10 cellular contexts compared by ENCODE assay signal in genomic region chr9:6197330-6197729, GRCh38. TPM values are rescaled to one million over a fixed set of nuclear protein-coding genes. Genes with fewer than 3 reads are reported as not detected.
A peak's percentile ranks its signal among the peaks of the same experiment; 100 is the strongest.
DNase-seq lines count a peak whose midpoint lies in the region; ATAC-seq and TF ChIP-seq lines count a peak whose summit lies in the region.
"Had no signal": no experiment of that assay in that cellular context is flagged by ENCODE, and none has a peak within 500 bp of the region (broad histone marks: within the 10 kb centered on the region; RNA-seq: fewer than 3 reads in every experiment).

No MANE protein-coding gene starts in this region.

- no peak overlapping the region for H3K18ac ChIP-seq in trophoblast cell (ENCODE audit: low read length)

- H3K27ac ChIP-seq in KMS-11 (no peak overlapping the region), dorsolateral prefrontal cortex (no peak overlapping the region), lung (ENCODE audit: low read depth in 1 of 2, low read length in 1 of 2) (no peak overlapping the region), trophoblast cell (ENCODE audit: low read depth, low read length) (no peak overlapping the region)
- H3K27ac ChIP-seq: SJCRH30 had no signal

- no peaks in the 10 kb centered on the region for H3K27me3 ChIP-seq in BJ (ENCODE audit: control insufficient read depth, insufficient read depth, low read length)
- H3K27me3 ChIP-seq in KMS-11 (ENCODE audit: insufficient read depth, low read depth): no peaks in the 10 kb centered on the region
- no peaks in the 10 kb centered on the region for H3K27me3 ChIP-seq in dorsolateral prefrontal cortex
- H3K27me3 ChIP-seq in lung (ENCODE audit: control insufficient read depth, insufficient read depth): no peaks in the 10 kb centered on the region
- no peaks in the 10 kb centered on the region for H3K27me3 ChIP-seq in trophoblast cell (ENCODE audit: insufficient read depth, low read length)
- H3K27me3 ChIP-seq: SJCRH30 had no signal

- H3K9ac ChIP-seq in KMS-11: no peak overlapping the region
- H3K9ac ChIP-seq in trophoblast cell (ENCODE audit: low read length): no peak overlapping the region

- H2AFZ ChIP-seq in KMS-11 (ENCODE audit: low read depth) (no peak overlapping the region), trophoblast cell (ENCODE audit: insufficient read depth, low read length, poor library complexity) (no peak overlapping the region)

- H3K9me3 ChIP-seq in lung (ENCODE audit: control insufficient read depth in 2 of 2, insufficient read depth in 1 of 2, low read length in 1 of 2) (no peaks in the 10 kb centered on the region), trophoblast cell (ENCODE audit: insufficient read depth, low read depth, low read length) (no peaks in the 10 kb centered on the region)
- H3K9me3 ChIP-seq: SJCRH30 had no signal

- no peak for DNase-seq in BJ (ENCODE audit: low read depth)
- DNase-seq in dorsolateral prefrontal cortex: no peak
- no peak for DNase-seq in lung (ENCODE audit: low spot score)
- no peak for DNase-seq in trophoblast cell
- no peak for DNase-seq in SHP77 (lab: John Stamatoyannopoulos, UW)
- no peak for DNase-seq in GM10248 (ENCODE audit: extremely low spot score)
- DNase-seq: activated naive CD8-positive, alpha-beta T cell treated with anti-CD3 and anti-CD28 coated beads, Interleukin-2, amount 10 ng/mL, durations not matched to agents 7 days and 5 days had no signal

- H3K4me2 ChIP-seq in KMS-11 (no peak overlapping the region), trophoblast cell (ENCODE audit: low read length) (no peak overlapping the region)

- 58 to 68% methylated on average over 3 of the region's 3 CpGs for WGBS in lung, 2 donors
- no CpG with 5 or more reads among the region's 3 CpGs for WGBS in trophoblast cell (ENCODE audit: extremely low coverage, insufficient coverage, insufficient read length)

- H3K4me1 ChIP-seq in KMS-11 (ENCODE audit: low read depth, poor library complexity, severe bottlenecking) (no peaks in the 10 kb centered on the region), lung (ENCODE audit: control insufficient read depth in 2 of 2, insufficient read depth in 2 of 2, low read length in 2 of 2) (peaks cover 0 to 2% of the 10 kb centered on the region in 2 donors), trophoblast cell (ENCODE audit: control insufficient read depth in 1 of 2, insufficient read depth in 2 of 2, low read length in 2 of 2) (peaks cover 0 to 2% of the 10 kb centered on the region in 2 experiments)
- H3K4me1 ChIP-seq: SJCRH30 had no signal

- H3K23ac ChIP-seq in trophoblast cell (ENCODE audit: low read length): no peak overlapping the region

- no peaks in the 10 kb centered on the region for H4K20me1 ChIP-seq in KMS-11 (ENCODE audit: insufficient read depth)

- H3K36me3 ChIP-seq in BJ (ENCODE audit: control insufficient read depth, insufficient read depth, low read length) (no peaks in the 10 kb centered on the region), KMS-11 (ENCODE audit: insufficient read depth) (no peaks in the 10 kb centered on the region), lung (ENCODE audit: control insufficient read depth in 2 of 2, insufficient read depth in 2 of 2, low read length in 2 of 2) (no peaks in the 10 kb centered on the region), trophoblast cell (ENCODE audit: control insufficient read depth in 1 of 2, insufficient read depth in 2 of 2, low read length in 2 of 2) (no peaks in the 10 kb centered on the region)
- H3K36me3 ChIP-seq: SJCRH30 had no signal

- H2AK5ac ChIP-seq in trophoblast cell (ENCODE audit: low read length): no peak overlapping the region

- ATAC-seq in lung (ENCODE audit: insufficient read depth, low FRiP score): no peak
- ATAC-seq in GM18517 (IDR thresholded peaks at IDR 0.05; ENCODE audit: unreplicated experiment): no peak

- H4K91ac ChIP-seq in trophoblast cell (ENCODE audit: low read depth, low read length): no peak overlapping the region

- H3K79me2 ChIP-seq in KMS-11 (ENCODE audit: insufficient read depth, low read depth) (no peaks in the 10 kb centered on the region), trophoblast cell (ENCODE audit: control insufficient read depth, insufficient read depth, low read length, poor library complexity) (no peaks in the 10 kb centered on the region)

- no peak overlapping the region for H2BK12ac ChIP-seq in trophoblast cell (ENCODE audit: low read length)

- CTCF ChIA-PET in BJ (lab: Yijun Ruan, JAX): interaction anchor here (1.9 kb wide), 1 partner anchor 109 kb away, joined by 6 read pairs; no protein-coding TSS in a partner anchor
- CTCF ChIA-PET in GM10248 (lab: Yijun Ruan, JAX): interaction anchor here (0.8 to 2.4 kb wide), 3 partner anchors 10 to 109 kb away, joined by 6 to 9 read pairs (median 7); no protein-coding TSS in a partner anchor

- H4K12ac ChIP-seq in trophoblast cell (ENCODE audit: low read depth, low read length): no peak overlapping the region

- H4K8ac ChIP-seq in trophoblast cell (ENCODE audit: low read depth, low read length): no peak overlapping the region

- POLR2A ChIA-PET in BJ (lab: Charles Lee) (no interaction called here), GM10248 (lab: Yijun Ruan, JAX) (no interaction called here)

- no peak overlapping the region for H2BK120ac ChIP-seq in trophoblast cell (ENCODE audit: insufficient read depth, low read length, poor library complexity)

- intact Hi-C loops in dorsolateral prefrontal cortex (cut with DNase I): loop anchor here in 1 of 2 donors (2.0 kb wide), 1 partner anchor 109 kb away; no protein-coding TSS in a partner anchor

- H3K79me1 ChIP-seq in trophoblast cell (ENCODE audit: low read length): no peaks in the 10 kb centered on the region

- H3K4ac ChIP-seq in trophoblast cell (ENCODE audit: low read depth, low read length): no peak overlapping the region

- TF ChIP-seq CTCF in BJ (IDR thresholded peaks at IDR 0.05; ENCODE audit: insufficient read depth, low read depth, low read length) (0 out of 2 replicates have a peak, but pooled peaks have one; percentile 4), KMS-11 (conservative IDR thresholded peaks at IDR 0.05; ENCODE audit: low read depth, low read length) (0 out of 2 replicates have a peak, but pooled peaks have one; percentile 24), dorsolateral prefrontal cortex (IDR thresholded peaks at IDR 0.05 in 54 of 56, conservative IDR thresholded peaks at IDR 0.05 in 2 of 56; ENCODE audit: low read depth in 1 of 56, partially characterized antibody in 56 of 56) (peak in 45 of 56 donors; percentile 16 to 65 (median 39)), lung (IDR thresholded peaks at IDR 0.05; ENCODE audit: control extremely low read depth, extremely low read depth) (peak; percentile 23), GM10248 (IDR thresholded peaks at IDR 0.05; ENCODE audit: control extremely low read depth, extremely low read depth, low read depth, missing control alignments) (no peak)

- no peak overlapping the region for H3K4me3 ChIP-seq in BJ (ENCODE audit: low read depth, low read length)
- H3K4me3 ChIP-seq in KMS-11 (IDR thresholded peaks at IDR 0.05; ENCODE audit: insufficient read depth, low read depth, low read length): no peak overlapping the region
- no peak overlapping the region for H3K4me3 ChIP-seq in dorsolateral prefrontal cortex
- H3K4me3 ChIP-seq in lung: no peak overlapping the region
- no peak overlapping the region for H3K4me3 ChIP-seq in trophoblast cell (ENCODE audit: low read depth, low read length)
- H3K4me3 ChIP-seq: SJCRH30 had no signal

- no peak overlapping the region for H3K14ac ChIP-seq in trophoblast cell (ENCODE audit: low read length)

- no peak overlapping the region for H2BK5ac ChIP-seq in trophoblast cell (ENCODE audit: low read depth, low read length, poor library complexity)

RNA-seq across cellular contexts. Expression of gene IL33, which starts 18.3 kb away (rescaled TPM):
- polyA plus RNA-seq in BJ (2011; rRNA removed) (not detected in 2 replicates), lung (10 to 100 TPM; 16.5 to 22.8 TPM)
- not detected in 2 replicates for polyA minus RNA-seq in BJ (2011; rRNA and poly(A)+ RNA removed)
- total RNA-seq in dorsolateral prefrontal cortex (10 to 100 TPM in 67 of 120 experiments, 1 to 10 TPM in 53; 3.5 to 32.0 (median 10.7) TPM), lung (100 to 1,000 TPM in 1 of 2 donors, 10 to 100 TPM in 1; 31.1 to 154 TPM)
- not detected in 2 replicates for polyA plus RNA-seq in trophoblast cell (2013)
- total RNA-seq: activated naive CD8-positive, alpha-beta T cell treated with anti-CD3 and anti-CD28 coated beads, Interleukin-2, amount 10 ng/mL, durations not matched to agents 7 days and 5 days had no signal
